ENCODE assay signal across 22 cellular contexts in genomic region chr5:109961755-109962154, GRCh38.
DNase-seq lines count a peak whose midpoint lies in the region; ATAC-seq and TF ChIP-seq lines count a peak whose summit lies in the region.
"Had no signal": no experiment of that assay in that cellular context is flagged by ENCODE, and none has a peak within 500 bp of the region (broad histone marks: within the 10 kb centered on the region; RNA-seq: fewer than 3 reads in every experiment).

No MANE protein-coding gene starts in this region.

- H4K20me1 ChIP-seq in osteoblast (ENCODE audit: insufficient read depth, low read length), result no peaks in the 10 kb centered on the region

- H2AFZ ChIP-seq in osteoblast (ENCODE audit: low read length), result no peak overlapping the region
- H2AFZ ChIP-seq: GM23338 had no signal

- H3K36me3 ChIP-seq in adipocyte (ENCODE audit: control insufficient read depth, insufficient read depth, low read length, severe bottlenecking) (no peaks in the 10 kb centered on the region), osteoblast (ENCODE audit: insufficient read depth, low read length) (no peaks in the 10 kb centered on the region)
- H3K36me3 ChIP-seq: ovary, transverse colon had no signal

- no peak overlapping the region for H3K27ac ChIP-seq in osteoblast (ENCODE audit: low read depth, low read length)
- H3K27ac ChIP-seq: ovary, transverse colon had no signal

- H3K4me2 ChIP-seq in osteoblast (ENCODE audit: insufficient read depth, low read length), result no peak overlapping the region
- H3K4me2 ChIP-seq: GM23338 had no signal

- H3K4me1 ChIP-seq in adipocyte (ENCODE audit: control insufficient read depth, insufficient read depth, low read length), result no peaks in the 10 kb centered on the region
- no peaks in the 10 kb centered on the region for H3K4me1 ChIP-seq in osteoblast (ENCODE audit: insufficient read depth, low read length)
- H3K4me1 ChIP-seq: transverse colon had no signal

- no peak overlapping the region for H3K4me3 ChIP-seq in adipocyte (ENCODE audit: low read length)
- no peak overlapping the region for H3K4me3 ChIP-seq in osteoblast (ENCODE audit: insufficient read depth, low read length)
- H3K4me3 ChIP-seq: GM23338, ovary, transverse colon had no signal

- H3K9ac ChIP-seq in adipocyte (ENCODE audit: low read length), result no peak overlapping the region

- ATAC-seq in HG03378 (IDR thresholded peaks at IDR 0.05; ENCODE audit: unreplicated experiment) (no peak), GM21619 (IDR thresholded peaks at IDR 0.05; ENCODE audit: unreplicated experiment) (no peak)
- ATAC-seq: activated CD4-positive, alpha-beta T cell treated with anti-CD3 and anti-CD28 coated beads for 36 hours; CD8-positive, alpha-beta T cell; GM23338 had no signal

- in situ Hi-C loops in KBM-7 (cut with MboI; ENCODE audit: low pct_unique_long_range_greater_than_20kb, low sequenced_read_pairs), result no loop called here

- no peak for TF ChIP-seq CTCF in osteoblast (IDR thresholded peaks at IDR 0.05; ENCODE audit: extremely low read depth, low read depth, low read length)

- H3K79me2 ChIP-seq in osteoblast (ENCODE audit: insufficient read depth, low read length), result no peaks in the 10 kb centered on the region

- DNase-seq in KBM-7 (peak; percentile 59), NOMO-1 (lab: John Stamatoyannopoulos, UW; ENCODE audit: unreplicated experiment in 2 of 2) (peak; percentile 43 to 85), adipocyte (ENCODE audit: low read depth) (peak; percentile 42), osteoblast (ENCODE audit: insufficient read length, low spot score, missing footprints) (peak; percentile 10), RPMI8226 (no peak)
- DNase-seq: activated CD4-positive, alpha-beta T cell treated with anti-CD3 and anti-CD28 coated beads for 36 hours; activated CD8-positive, alpha-beta memory T cell treated with anti-CD3 and anti-CD28 coated beads for 24 hours; activated gamma-delta T cell treated with Interleukin-2 at 50 U/mL for 16 hours; activated T-cell treated with anti-CD3 and anti-CD28 coated beads, Interleukin-2, amount 50 U/mL, for 1 hour; CD8-positive, alpha-beta T cell; GDM1; HFFc6; NCI-H1092; NCI-H187; NCI-H69; ovary; SHP77; T-helper 1 cell; transverse colon had no signal

- H3K27me3 ChIP-seq in adipocyte (replicated peaks; ENCODE audit: control insufficient read depth, insufficient read depth, low read length) (no peaks in the 10 kb centered on the region), osteoblast (ENCODE audit: insufficient read depth, low read length) (no peaks in the 10 kb centered on the region)
- H3K27me3 ChIP-seq: ovary, transverse colon had no signal

- no peaks in the 10 kb centered on the region for H3K9me3 ChIP-seq in adipocyte (ENCODE audit: control insufficient read depth, low read length)
- H3K9me3 ChIP-seq in osteoblast (ENCODE audit: low read depth, low read length), result no peaks in the 10 kb centered on the region
- H3K9me3 ChIP-seq: ovary, transverse colon had no signal
